ENCODE assay signal across 9 cellular contexts in genomic region chr14:103872492-103873113, GRCh38. TPM values are rescaled to one million over a fixed set of nuclear protein-coding genes. Genes with fewer than 3 reads are reported as not detected.
DNase-seq lines count a peak whose midpoint lies in the region; ATAC-seq and TF ChIP-seq lines count a peak whose summit lies in the region.
"Had no signal": no experiment of that assay in that cellular context is flagged by ENCODE, and none has a peak within 500 bp of the region (broad histone marks: within the 10 kb centered on the region; RNA-seq: fewer than 3 reads in every experiment).

No MANE protein-coding gene starts in this region.

- H3K27me3 Mint-ChIP-seq in activated CD8-positive, alpha-beta T cell treated with anti-CD3 and anti-CD28 coated beads for 36 hours: no peaks in the 10 kb centered on the region

- CTCF ChIA-PET in activated CD8-positive, alpha-beta T cell treated with anti-CD3 and anti-CD28 coated beads for 36 hours (lab: Charles Lee): interaction anchor here (1.1 to 1.4 kb wide), 4 partner anchors 8 to 64 kb away, joined by 3 to 7 read pairs (median 4); no protein-coding TSS in a partner anchor

- H3K27me3 ChIP-seq in heart left ventricle: no peaks in the 10 kb centered on the region
- no peaks in the 10 kb centered on the region for H3K27me3 ChIP-seq in lower lobe of right lung (ENCODE audit: low read depth)

- ATAC-seq in heart left ventricle (no peak), Right ventricle myocardium superior (ENCODE audit: poor library complexity) (no peak), lower lobe of right lung (no peak), HG02678 (IDR thresholded peaks at IDR 0.05; ENCODE audit: unreplicated experiment) (no peak), GM19023 (IDR thresholded peaks at IDR 0.05; ENCODE audit: unreplicated experiment) (no peak)
- ATAC-seq in activated CD8-positive, alpha-beta T cell treated with anti-CD3 and anti-CD28 coated beads for 36 hours: peak; percentile 57

- H3K36me3 ChIP-seq in heart left ventricle (no peaks in the 10 kb centered on the region), lower lobe of right lung (no peaks in the 10 kb centered on the region), urinary bladder (ENCODE audit: insufficient read depth) (no peaks in the 10 kb centered on the region)

- H3K4me3 ChIP-seq in heart left ventricle: peak overlapping the region in 11 of 12 donors; percentile 12 to 58 (median 44)
- peak overlapping the region; percentile 55 for H3K4me3 ChIP-seq in lower lobe of right lung
- peak overlapping the region; percentile 30 for H3K4me3 ChIP-seq in urinary bladder (ENCODE audit: low read depth, low read length)

- H3K9me3 ChIP-seq in heart left ventricle (no peaks in the 10 kb centered on the region), lower lobe of right lung (no peaks in the 10 kb centered on the region)

- TF ChIP-seq CTCF in heart left ventricle (IDR thresholded peaks at IDR 0.05) (no peak), lower lobe of right lung (IDR thresholded peaks at IDR 0.05) (no peak)
- TF ChIP-seq CTCF in activated CD8-positive, alpha-beta T cell treated with anti-CD3 and anti-CD28 coated beads for 36 hours (IDR thresholded peaks at IDR 0.05): no peak

- DNase-seq in heart left ventricle (no peak), Right ventricle myocardium superior (no peak), lower lobe of right lung (no peak)
- DNase-seq in activated CD8-positive, alpha-beta T cell treated with anti-CD3 and anti-CD28 coated beads for 36 hours: peak; percentile 60
- DNase-seq in effector CD4-positive, alpha-beta T cell: no peak

- H3K9me3 Mint-ChIP-seq in activated CD8-positive, alpha-beta T cell treated with anti-CD3 and anti-CD28 coated beads for 36 hours: peaks cover 3% of the 10 kb centered on the region

- no peak for TF ChIP-seq POLR2A in heart left ventricle (IDR thresholded peaks at IDR 0.05)

- peak overlapping the region; percentile 90 for H3K27ac Mint-ChIP-seq in activated CD8-positive, alpha-beta T cell treated with anti-CD3 and anti-CD28 coated beads for 36 hours

- H3K36me3 Mint-ChIP-seq in activated CD8-positive, alpha-beta T cell treated with anti-CD3 and anti-CD28 coated beads for 36 hours (ENCODE audit: low read depth): no peaks in the 10 kb centered on the region

- 60 to 76% (median 71%) methylated on average over 9 to 12 of the region's 12 CpGs for WGBS in heart left ventricle, 4 donors
- WGBS in urinary bladder: 76% methylated on average over 12 of the region's 12 CpGs

- intact Hi-C loops in heart left ventricle (cut with DNase I): no loop called here
- intact Hi-C loops in Right ventricle myocardium superior (cut with DNase I): no loop called here
- intact Hi-C loops in activated CD8-positive, alpha-beta T cell treated with anti-CD3 and anti-CD28 coated beads for 36 hours (cut with micrococcal nuclease): no loop called here
- intact Hi-C loops in lower lobe of right lung (cut with DNase I): no loop called here

- peak overlapping the region; percentile 92 for H3K4me3 Mint-ChIP-seq in activated CD8-positive, alpha-beta T cell treated with anti-CD3 and anti-CD28 coated beads for 36 hours

- POLR2A ChIA-PET in activated CD8-positive, alpha-beta T cell treated with anti-CD3 and anti-CD28 coated beads for 36 hours (lab: Charles Lee): interaction anchor here (0.7 to 1.4 kb wide), 4 partner anchors 10 to 57 kb away, joined by 3 to 4 read pairs (median 3); no protein-coding TSS in a partner anchor

- H3K4me1 ChIP-seq in heart left ventricle (peaks cover 0 to 44% (median 19%) of the 10 kb centered on the region in 12 donors), lower lobe of right lung (peaks cover 33% of the 10 kb centered on the region), urinary bladder (ENCODE audit: insufficient read depth) (no peaks in the 10 kb centered on the region)

- H3K27ac ChIP-seq in heart left ventricle (peak overlapping the region; percentile 47 to 83 (median 71)), lower lobe of right lung (peak overlapping the region; percentile 78), urinary bladder (ENCODE audit: low read depth) (no peak overlapping the region)

- peaks cover 15% of the 10 kb centered on the region for H3K4me1 Mint-ChIP-seq in activated CD8-positive, alpha-beta T cell treated with anti-CD3 and anti-CD28 coated beads for 36 hours (ENCODE audit: low read depth)

RNA-seq across cellular contexts. Expression of gene PPP1R13B, which starts 25.2 kb away (rescaled TPM):
- total RNA-seq in heart left ventricle: 10 to 100 TPM; 59.0 to 96.2 (median 78.1) TPM
- polyA plus RNA-seq in heart left ventricle: 10 to 100 TPM; 27.5 to 47.6 TPM
- 107 TPM for total RNA-seq in Right ventricle myocardium superior
- 10 to 100 TPM; 11.9 to 14.5 TPM for total RNA-seq in activated CD8-positive, alpha-beta T cell treated with anti-CD3 and anti-CD28 coated beads for 36 hours
- 60.6 TPM for total RNA-seq in lower lobe of right lung
- total RNA-seq in urinary bladder: 15.8 TPM
- polyA plus RNA-seq in urinary bladder: 17.8 TPM

RNA-seq across cellular contexts. Expression of gene TDRD9, which starts 55.7 kb away (rescaled TPM):
- total RNA-seq in heart left ventricle (1 to 10 TPM; 1.1 to 9.6 (median 2.1) TPM), Right ventricle myocardium superior (2.7 TPM), lower lobe of right lung (8.5 TPM), urinary bladder (0.95 TPM)
- polyA plus RNA-seq in heart left ventricle (1 to 10 TPM; 1.7 to 9.6 TPM), urinary bladder (2.4 TPM)
- total RNA-seq in activated CD8-positive, alpha-beta T cell treated with anti-CD3 and anti-CD28 coated beads for 36 hours: 1 to 10 TPM; 1.2 to 1.6 TPM
- total RNA-seq: Daoy had no signal
